In the genomic region with DNA sequence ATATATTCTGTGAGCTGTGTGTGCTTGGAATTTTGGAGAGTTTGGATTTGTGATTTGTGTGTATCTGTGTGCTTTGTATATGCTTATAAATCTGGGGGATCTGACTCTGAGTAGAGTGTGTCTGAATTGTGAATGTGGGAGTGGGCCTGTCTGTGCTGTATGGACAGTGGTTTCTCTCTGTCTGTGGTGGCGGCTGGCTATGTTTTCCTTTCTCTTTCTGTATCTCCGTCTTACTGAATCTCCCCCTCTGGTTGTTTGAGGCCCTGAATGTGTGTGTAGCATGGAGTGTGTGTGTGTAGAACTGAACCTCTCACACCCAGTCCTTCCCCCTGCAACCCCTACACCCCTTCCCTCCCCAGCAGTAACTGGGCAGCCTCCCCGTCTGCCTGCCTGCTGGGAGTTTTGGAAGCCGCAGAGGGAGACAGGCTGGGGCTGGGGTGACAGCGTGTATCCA, we compare ENCODE assay signal across 8 cellular contexts. TPM values are rescaled to one million over a fixed set of nuclear protein-coding genes. Genes with fewer than 3 reads are reported as not detected.
A peak's percentile ranks its signal among the peaks of the same experiment; 100 is the strongest.
DNase-seq lines count a peak whose midpoint lies in the region; ATAC-seq and TF ChIP-seq lines count a peak whose summit lies in the region.

No MANE protein-coding gene starts in this region.

- ATAC-seq in GM21423 (IDR thresholded peaks at IDR 0.05; ENCODE audit: unreplicated experiment) (peak; percentile 25), gastroesophageal sphincter (no peak)

- H3K9me3 ChIP-seq in BLaER1 (no peaks in the 10 kb centered on the region), OCI-LY3 (ENCODE audit: insufficient read depth, low read length) (no peaks in the 10 kb centered on the region), gastroesophageal sphincter (no peaks in the 10 kb centered on the region), spleen (no peaks in the 10 kb centered on the region)

- H3K4me2 ChIP-seq in BLaER1 = peak overlapping the region; percentile 93
- H3K4me2 ChIP-seq in OCI-LY3 (ENCODE audit: low read length) = peak overlapping the region; percentile 98

- peaks cover 97% of the 10 kb centered on the region for H3K79me2 ChIP-seq in OCI-LY3 (ENCODE audit: low read length)

- peak overlapping the region; percentile 97 for H3K4me3 ChIP-seq in BLaER1
- H3K4me3 ChIP-seq in OCI-LY3 (ENCODE audit: low read length) = peak overlapping the region; percentile 77
- peak overlapping the region in 1 of 2 donors; percentile 90 for H3K4me3 ChIP-seq in gastroesophageal sphincter
- H3K4me3 ChIP-seq in spleen = peak overlapping the region in 6 of 8 donors; percentile 10 to 98 (median 58)

- no peak for TF ChIP-seq CTCF in OCI-LY3 (IDR thresholded peaks at IDR 0.05; ENCODE audit: low read depth, low read length)
- no peak for TF ChIP-seq CTCF in gastroesophageal sphincter (IDR thresholded peaks at IDR 0.05)
- TF ChIP-seq CTCF in spleen (IDR thresholded peaks at IDR 0.05 in 8 of 11, conservative IDR thresholded peaks at IDR 0.05 in 3 of 11) = peak in 1 of 11 experiments; percentile 16

- H3K36me3 ChIP-seq in BLaER1 = no peaks in the 10 kb centered on the region; the same call in 1 of the 2 replicates
- peaks cover 6% of the 10 kb centered on the region for H3K36me3 ChIP-seq in OCI-LY3 (replicated peaks; ENCODE audit: low read depth, low read length)
- H3K36me3 ChIP-seq in gastroesophageal sphincter = no peaks in the 10 kb centered on the region
- no peaks in the 10 kb centered on the region for H3K36me3 ChIP-seq in spleen

- TF ChIP-seq POLR2A in gastroesophageal sphincter (IDR thresholded peaks at IDR 0.05) = no peak
- no peak for TF ChIP-seq POLR2A in spleen (IDR thresholded peaks at IDR 0.05)

- WGBS in gastroesophageal sphincter (ENCODE audit: low coverage in 1 of 2), 2 donors = 10 to 18% methylated on average over 2 to 3 of the region's 5 CpGs
- 12 to 43% (median 31%) methylated on average over 5 of the region's 5 CpGs for WGBS in spleen, 5 donors

- no peak for TF ChIP-seq EP300 in gastroesophageal sphincter (IDR thresholded peaks at IDR 0.05)

- no peak for DNase-seq in spleen
- DNase-seq in H4 (ENCODE audit: low spot score) = no peak
- no peak for DNase-seq in NCI-H748 (lab: John Stamatoyannopoulos, UW; ENCODE audit: unreplicated experiment)
- DNase-seq in DMS53 treated with DMSO at 0.1 percent for 48 hours (lab: John Stamatoyannopoulos, UW; ENCODE audit: unreplicated experiment) = no peak

- no peak overlapping the region for H2AFZ ChIP-seq in OCI-LY3 (ENCODE audit: low read depth, low read length)

- H3K27ac ChIP-seq in BLaER1 (peak overlapping the region; percentile 70), OCI-LY3 (ENCODE audit: low read length) (peak overlapping the region; percentile 87), gastroesophageal sphincter (peak overlapping the region; percentile 11 to 94 (median 92)), spleen (peak overlapping the region; percentile 27 to 95 (median 92))

- H3K27me3 ChIP-seq in BLaER1 = no peaks in the 10 kb centered on the region
- H3K27me3 ChIP-seq in OCI-LY3 (ENCODE audit: low read depth, low read length) = no peaks in the 10 kb centered on the region
- peaks cover 6% of the 10 kb centered on the region for H3K27me3 ChIP-seq in gastroesophageal sphincter
- peaks cover 0 to 41% (median 6%) of the 10 kb centered on the region in 7 donors for H3K27me3 ChIP-seq in spleen (replicated peaks in 1 of 7)

- peak overlapping the region; percentile 65 for H3K9ac ChIP-seq in BLaER1
- H3K9ac ChIP-seq in OCI-LY3 (ENCODE audit: low read length) = peak overlapping the region; percentile 72

- H3K4me1 ChIP-seq in BLaER1 = peaks cover 75% of the 10 kb centered on the region
- peaks cover 57% of the 10 kb centered on the region for H3K4me1 ChIP-seq in OCI-LY3 (ENCODE audit: low read length)
- H3K4me1 ChIP-seq in gastroesophageal sphincter = peaks cover 0 to 95% (median 73%) of the 10 kb centered on the region in 3 donors
- H3K4me1 ChIP-seq in spleen = peaks cover 63 to 100% (median 94%) of the 10 kb centered on the region in 6 donors

- intact Hi-C loops in spleen (cut with DNase I; ENCODE audit: low total_unique reads) = no loop called here

- H4K20me1 ChIP-seq in BLaER1 (peaks cover 82% of the 10 kb centered on the region), OCI-LY3 (ENCODE audit: insufficient read depth, low read length) (peaks cover 57% of the 10 kb centered on the region)

RNA-seq across cellular contexts. Expression of a gene that starts 4.7 kb away (rescaled TPM):
- total RNA-seq in gastroesophageal sphincter = 10 to 100 TPM; 30.0 to 50.7 (median 35.1) TPM
- total RNA-seq in spleen = 10 to 100 TPM; 57.5 to 69.5 (median 62.8) TPM
- polyA plus RNA-seq in spleen = 10 to 100 TPM; 46.4 to 69.5 (median 60.8) TPM
- total RNA-seq in H4 (2014; rRNA removed; shearing (Covaris generic)) = 46.9 and 55.1 TPM in 2 replicates
